Comparison of ENCODE assay signal across 17 cellular contexts in the genomic region with DNA sequence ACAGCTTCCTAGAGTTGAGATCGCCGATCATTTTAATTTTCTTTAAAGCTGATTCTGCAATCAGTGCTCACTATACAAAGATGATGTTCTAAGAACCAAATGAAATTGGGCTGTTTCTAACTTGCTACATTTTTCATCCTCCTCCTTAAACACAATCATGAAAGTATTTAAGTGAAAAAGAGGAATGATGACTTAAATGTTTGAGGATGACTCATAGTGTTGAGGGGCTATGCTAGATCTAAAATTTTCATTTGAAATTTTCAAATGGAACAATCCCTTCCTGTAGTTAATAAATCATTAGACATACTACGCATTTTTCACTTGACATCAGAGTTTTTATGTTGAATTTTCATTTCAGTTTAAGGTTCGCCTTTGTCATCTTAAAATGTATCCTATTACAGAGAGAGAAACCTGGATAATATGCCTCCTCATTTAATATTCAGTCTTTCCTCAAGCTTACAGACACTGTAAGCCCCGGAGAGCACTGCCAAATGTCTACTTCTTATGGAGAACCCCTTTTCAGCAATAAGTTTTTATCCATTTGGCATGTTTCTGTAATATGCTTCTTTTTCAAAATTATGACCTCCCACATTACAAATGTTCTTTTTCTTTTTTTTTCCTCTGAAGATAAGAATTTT.
DNase-seq lines count a peak whose midpoint lies in the region; ATAC-seq, FAIRE-seq and TF ChIP-seq lines count a peak whose summit lies in the region.
"Had no signal": no experiment of that assay in that cellular context is flagged by ENCODE, and none has a peak within 500 bp of the region (broad histone marks: within the 10 kb centered on the region; RNA-seq: fewer than 3 reads in every experiment).

No MANE protein-coding gene starts in this region.

- no peaks in the 10 kb centered on the region for H3K4me1 Mint-ChIP-seq in activated naive CD4-positive, alpha-beta T cell treated with anti-CD3 and anti-CD28 coated beads, Interleukin-2, amount 10 ng/mL, durations not matched to agents 7 days and 5 days
- H3K4me1 Mint-ChIP-seq: CD4-positive, alpha-beta memory T cell had no signal

- DNase-seq in H54 (ENCODE audit: insufficient read length, low spot score) (no peak), SK-N-SH (no peak), fibroblast of mammary gland (ENCODE audit: low read depth) (peak; percentile 12), GM12891 (ENCODE audit: insufficient read length, low spot score) (no peak), GM03348 (ENCODE audit: low spot score) (no peak)
- no peak for DNase-seq in activated naive CD4-positive, alpha-beta T cell treated with anti-CD3 and anti-CD28 coated beads, Interleukin-2, amount 10 ng/mL, durations not matched to agents 7 days and 5 days
- DNase-seq: CD4-positive, alpha-beta memory T cell; H9; MG63; NCI-H1092 treated with DMSO at 0.1 percent for 48 hours; NCI-H2081 treated with DMSO at 0.1 percent for 48 hours; NCI-H510A had no signal

- peak overlapping the region; percentile 1; the same call in 1 of the 2 replicates for H3K4me2 ChIP-seq in SK-N-SH
- H3K4me2 ChIP-seq: KMS-11 had no signal

- H3K9me2 ChIP-seq in SK-N-SH: no peaks in the 10 kb centered on the region

- H3K4me3 ChIP-seq in SK-N-SH (ENCODE audit: low read depth in 2 of 2, low read length in 1 of 2) (no peak overlapping the region), fibroblast of mammary gland (ENCODE audit: control insufficient read depth, low read depth, low read length) (no peak overlapping the region)
- H3K4me3 ChIP-seq: GM12878, MG63, SJSA1 had no signal

- no peaks in the 10 kb centered on the region for H3K27me3 ChIP-seq in SK-N-SH (ENCODE audit: insufficient read depth)
- H3K27me3 ChIP-seq: MG63, SJSA1 had no signal

- no peaks in the 10 kb centered on the region for H3K9me3 ChIP-seq in SK-N-SH
- H3K9me3 ChIP-seq: MG63, SJSA1 had no signal

- POLR2A ChIA-PET in SK-N-SH (lab: Yijun Ruan, JAX): interaction anchor here (0.6 kb wide), 1 partner anchor 9 kb away, joined by 3 read pairs; no protein-coding TSS in a partner anchor

- no peaks in the 10 kb centered on the region for H4K20me1 ChIP-seq in SK-N-SH (ENCODE audit: insufficient read depth)

- no peaks in the 10 kb centered on the region for H3K79me2 ChIP-seq in SK-N-SH (ENCODE audit: insufficient read depth)

- no peak overlapping the region for H3K4me3 Mint-ChIP-seq in activated naive CD4-positive, alpha-beta T cell treated with anti-CD3 and anti-CD28 coated beads, Interleukin-2, amount 10 ng/mL, durations not matched to agents 7 days and 5 days
- H3K4me3 Mint-ChIP-seq: CD4-positive, alpha-beta memory T cell; H9 had no signal

- H3K4me1 ChIP-seq in SK-N-SH (ENCODE audit: control insufficient read depth in 1 of 2, insufficient read depth in 2 of 2, low read depth in 1 of 2, low read length in 1 of 2): peaks cover 0 to 7% of the 10 kb centered on the region in 2 experiments; a peak in 2 of 4 replicates
- H3K4me1 ChIP-seq: SJSA1 had no signal

- peak overlapping the region; percentile 29; the same call in 1 of the 2 replicates for H2AFZ ChIP-seq in SK-N-SH (ENCODE audit: low read depth)

- no peak for ATAC-seq in GM18867 (IDR thresholded peaks at IDR 0.05; ENCODE audit: unreplicated experiment)
- ATAC-seq: GM12878 had no signal

- FAIRE-seq in H54 (lab: Jason Lieb, UNC) (peak; percentile 20), GM12891 (lab: Jason Lieb, UNC) (no peak)
- FAIRE-seq: G401.6, GM12878 had no signal

- H3K9me3 Mint-ChIP-seq in activated naive CD4-positive, alpha-beta T cell treated with anti-CD3 and anti-CD28 coated beads, Interleukin-2, amount 10 ng/mL, durations not matched to agents 7 days and 5 days: no peaks in the 10 kb centered on the region

- TF ChIP-seq RAD21 in SK-N-SH (IDR thresholded peaks at IDR 0.05; ENCODE audit: low read length): no peak

- no peaks in the 10 kb centered on the region for H3K36me3 Mint-ChIP-seq in activated naive CD4-positive, alpha-beta T cell treated with anti-CD3 and anti-CD28 coated beads, Interleukin-2, amount 10 ng/mL, durations not matched to agents 7 days and 5 days
- H3K36me3 Mint-ChIP-seq: CD4-positive, alpha-beta memory T cell had no signal

- no peak; a peak in 1 of 4 replicates for TF ChIP-seq EP300 in SK-N-SH (IDR thresholded peaks at IDR 0.05; ENCODE audit: borderline replicate concordance in 1 of 2, low read depth in 1 of 2, low read length in 1 of 2)

- 54% methylated on average over 5 of the region's 5 CpGs for WGBS in SK-N-SH (ENCODE audit: low lambda C conversion rate)

- no peaks in the 10 kb centered on the region for H3F3A ChIP-seq in SK-N-SH (replicated peaks; ENCODE audit: insufficient read depth)

- TF ChIP-seq POLR2A in H54 (IDR thresholded peaks at IDR 0.05; ENCODE audit: low read depth, low read length) (no peak), GM12891 (IDR thresholded peaks at IDR 0.05; ENCODE audit: low read depth, low read length) (no peak)

- no peak for TF ChIP-seq CTCF in SK-N-SH (IDR thresholded peaks at IDR 0.05)
- no peak for TF ChIP-seq CTCF in fibroblast of mammary gland (conservative IDR thresholded peaks at IDR 0.05; ENCODE audit: control insufficient read depth, insufficient read depth, low read depth, low read length)

- no peaks in the 10 kb centered on the region for H3K27me3 Mint-ChIP-seq in activated naive CD4-positive, alpha-beta T cell treated with anti-CD3 and anti-CD28 coated beads, Interleukin-2, amount 10 ng/mL, durations not matched to agents 7 days and 5 days
- H3K27me3 Mint-ChIP-seq: CD4-positive, alpha-beta memory T cell had no signal

- no peak overlapping the region for H3K9ac ChIP-seq in SK-N-SH
- H3K9ac ChIP-seq: KMS-11 had no signal

- H3K27ac Mint-ChIP-seq in activated naive CD4-positive, alpha-beta T cell treated with anti-CD3 and anti-CD28 coated beads, Interleukin-2, amount 10 ng/mL, durations not matched to agents 7 days and 5 days: no peak overlapping the region
- H3K27ac Mint-ChIP-seq: CD4-positive, alpha-beta memory T cell; H9 had no signal

- H3K27ac ChIP-seq in SK-N-SH (ENCODE audit: low read depth in 2 of 2, low read length in 1 of 2): peak overlapping the region in 1 of 2 experiments; percentile 43; a peak in 1 of 4 replicates
- H3K27ac ChIP-seq: KMS-11, SJSA1 had no signal

- H3K36me3 ChIP-seq in SK-N-SH (replicated peaks in 1 of 2; ENCODE audit: control insufficient read depth in 1 of 2, insufficient read depth in 2 of 2, low read length in 1 of 2): no peaks in the 10 kb centered on the region
- H3K36me3 ChIP-seq: MG63, SJSA1 had no signal

- CTCF ChIA-PET in SK-N-SH (lab: Yijun Ruan, JAX): no interaction called here
- CTCF ChIA-PET in activated naive CD4-positive, alpha-beta T cell treated with anti-CD3 and anti-CD28 coated beads, Interleukin-2, amount 10 ng/mL, durations not matched to agents 7 days and 5 days (lab: Charles Lee): no interaction called here

TF ChIP-seq in SK-N-SH, 30 proteins besides CTCF, POLR2A, EP300 and RAD21:
- TF ChIP-seq TEAD4 (IDR thresholded peaks at IDR 0.05; ENCODE audit: borderline replicate concordance, insufficient read depth) (0 out of 2 replicates have a peak, but pooled peaks have one; percentile 35), JUND (IDR thresholded peaks at IDR 0.05) (peak; percentile 57; the same call in 1 of the 2 replicates), FOSL2 (IDR thresholded peaks at IDR 0.05; ENCODE audit: borderline replicate concordance, low read depth) (peak; percentile 51; the same call in 1 of the 2 replicates), FOXJ3 (CRISPR knock-in tag; IDR thresholded peaks at IDR 0.05) (no peak), TCF12 (IDR thresholded peaks at IDR 0.05) (peak; percentile 7), NRF1 (IDR thresholded peaks at IDR 0.05; ENCODE audit: low read depth, low read length) (no peak)
- TF ChIP-seq, protein P1, sequence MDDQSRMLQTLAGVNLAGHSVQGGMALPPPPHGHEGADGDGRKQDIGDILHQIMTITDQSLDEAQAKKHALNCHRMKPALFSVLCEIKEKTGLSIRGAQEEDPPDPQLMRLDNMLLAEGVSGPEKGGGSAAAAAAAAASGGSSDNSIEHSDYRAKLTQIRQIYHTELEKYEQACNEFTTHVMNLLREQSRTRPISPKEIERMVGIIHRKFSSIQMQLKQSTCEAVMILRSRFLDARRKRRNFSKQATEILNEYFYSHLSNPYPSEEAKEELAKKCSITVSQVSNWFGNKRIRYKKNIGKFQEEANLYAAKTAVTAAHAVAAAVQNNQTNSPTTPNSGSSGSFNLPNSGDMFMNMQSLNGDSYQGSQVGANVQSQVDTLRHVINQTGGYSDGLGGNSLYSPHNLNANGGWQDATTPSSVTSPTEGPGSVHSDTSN (IDR thresholded peaks at IDR 0.05): peak; percentile 40; the same call in 1 of the 2 replicates
TF ChIP-seq in SK-N-SH: peak in this region for 5.

TF ChIP-seq in GM12891, 5 proteins besides CTCF, POLR2A, EP300 and RAD21:
- TF ChIP-seq SPI1 (IDR thresholded peaks at IDR 0.05; ENCODE audit: low read depth, low read length) (no peak), POU2F2 (IDR thresholded peaks at IDR 0.05; ENCODE audit: low read depth, low read length) (no peak), PAX5 (IDR thresholded peaks at IDR 0.05; ENCODE audit: insufficient read depth, low read length, severe bottlenecking) (no peak), POLR2AphosphoS5 (IDR thresholded peaks at IDR 0.05; ENCODE audit: low read depth, low read length) (no peak), TAF1 (IDR thresholded peaks at IDR 0.05; ENCODE audit: low read depth, low read length) (no peak)
